ENCODE assay signal across 27 cellular contexts in genomic region chr10:120314426-120314825, GRCh38.
"Had no signal": no experiment of that assay in that cellular context is flagged by ENCODE, and none has a peak within 500 bp of the region (broad histone marks: within the 10 kb centered on the region; RNA-seq: fewer than 3 reads in every experiment).

No MANE protein-coding gene starts in this region.

- H3K27ac ChIP-seq: left lung, lower lobe of right lung, ovary, skin epidermis, stomach, testis, thyroid gland, transverse colon, upper lobe of left lung, vagina had no signal

- H3K4me3 ChIP-seq: left lung, lower lobe of right lung, ovary, skin epidermis, stomach, testis, thyroid gland, transverse colon, upper lobe of left lung, vagina had no signal

- ATAC-seq: left cardiac atrium; left lung; lower lobe of right lung; natural killer cell treated with Interleukin-12 subunit alpha and Interleukin-12 subunit beta and Interleukin-15 and Interleukin-18, amount 100 ng/mL, for 72 hours; right cardiac atrium; sciatic nerve; stimulated activated naive B cell treated with anti-CD40 and anti-IgM and Interleukin-4, amounts not matched to agents 10 μg/mL and 1 μg/mL and 100 μg/mL, for 72 hours; stimulated activated naive CD8-positive, alpha-beta T cell treated with anti-CD3 and anti-CD28 coated beads, Interleukin-15, Interleukin-2, amounts not matched to agents 100 U/mL and 50 U/mL, for 24 hours had no signal

- H3K36me3 ChIP-seq: left lung, lower lobe of right lung, ovary, stomach, thyroid gland, transverse colon, upper lobe of left lung, vagina had no signal

- H3K27me3 ChIP-seq: left lung, ovary, stomach, testis, thyroid gland, transverse colon, upper lobe of left lung, vagina had no signal

- DNase-seq: hypothalamus; immature natural killer cell; kidney; left cardiac atrium; left lung; lower lobe of right lung; mammary epithelial cell; mesenchymal stem cell; naive B cell; ovary; retina; right cardiac atrium; stimulated activated CD4-positive, alpha-beta T cell treated with anti-CD3 and anti-CD28 coated beads, Interleukin-12 subunit alpha, Interleukin-12 subunit beta, amount 100 ng/mL, for 4 hours; stimulated activated CD4-positive, alpha-beta T cell treated with anti-CD3 and anti-CD28 coated beads, Interleukin-15, amount 100 ng/mL, for 24 hours; stimulated activated CD4-positive, alpha-beta T cell treated with anti-CD3 and anti-CD28 coated beads, Interleukin-2, amount 100 ng/mL, for 24 hours; stimulated activated CD4-positive, alpha-beta T cell treated with anti-CD3 and anti-CD28 coated beads, Interleukin-4, amount 100 ng/mL, for 1 hour; stimulated activated naive B cell treated with anti-CD40 and anti-IgM and Interleukin-4, amounts not matched to agents 10 μg/mL and 1 μg/mL and 100 μg/mL, for 72 hours; stimulated activated naive CD8-positive, alpha-beta T cell treated with anti-CD3 and anti-CD28 coated beads, Interleukin-15, Interleukin-2, amounts not matched to agents 100 U/mL and 50 U/mL, for 24 hours; stomach; testis; thyroid gland; transverse colon; upper lobe of left lung had no signal

- H3K4me1 ChIP-seq: left lung, lower lobe of right lung, stomach, testis, thyroid gland, transverse colon, upper lobe of left lung, vagina had no signal
